24 cellular contexts compared by ENCODE assay signal in genomic region chr7:116334555-116334954, GRCh38.
A peak's percentile ranks its signal among the peaks of the same experiment; 100 is the strongest.
DNase-seq lines count a peak whose midpoint lies in the region; ATAC-seq and TF ChIP-seq lines count a peak whose summit lies in the region.
"Had no signal": no experiment of that assay in that cellular context is flagged by ENCODE, and none has a peak within 500 bp of the region (broad histone marks: within the 10 kb centered on the region; RNA-seq: fewer than 3 reads in every experiment).

No MANE protein-coding gene starts in this region.

- no peak overlapping the region for H3K4me3 ChIP-seq in SK-N-SH (ENCODE audit: low read depth in 2 of 2, low read length in 1 of 2)
- no peak overlapping the region for H3K4me3 ChIP-seq in coronary artery
- H3K4me3 ChIP-seq: HAP-1, PC-9, SK-N-MC had no signal

- peaks cover 0 to 23% of the 10 kb centered on the region in 2 experiments; a peak in 3 of 4 replicates for H3K4me1 ChIP-seq in SK-N-SH (ENCODE audit: control insufficient read depth in 1 of 2, insufficient read depth in 2 of 2, low read depth in 1 of 2, low read length in 1 of 2)
- H3K4me1 ChIP-seq: HAP-1 had no signal

- no peak for TF ChIP-seq CTCF in SK-N-SH (IDR thresholded peaks at IDR 0.05)
- no peak for TF ChIP-seq CTCF in coronary artery (IDR thresholded peaks at IDR 0.05)

- H3K27ac ChIP-seq in SK-N-SH (ENCODE audit: low read depth in 2 of 2, low read length in 1 of 2) (no peak overlapping the region), coronary artery (no peak overlapping the region)
- H3K27ac ChIP-seq: 22Rv1, C4-2B, PC-9, SK-N-MC had no signal

- no peaks in the 10 kb centered on the region for H3K27me3 ChIP-seq in SK-N-SH (ENCODE audit: insufficient read depth)

- H3K36me3 ChIP-seq in SK-N-SH (replicated peaks in 1 of 2; ENCODE audit: control insufficient read depth in 1 of 2, insufficient read depth in 2 of 2, low read length in 1 of 2) = no peaks in the 10 kb centered on the region
- H3K36me3 ChIP-seq: HAP-1 had no signal

- peaks cover 3% of the 10 kb centered on the region for H3F3A ChIP-seq in SK-N-SH (replicated peaks; ENCODE audit: insufficient read depth)

- TF ChIP-seq RAD21 in SK-N-SH (IDR thresholded peaks at IDR 0.05; ENCODE audit: low read length) = no peak

- H3K4me2 ChIP-seq in SK-N-SH = no peak overlapping the region
- H3K4me2 ChIP-seq: PC-9 had no signal

- no peaks in the 10 kb centered on the region for H3K9me2 ChIP-seq in SK-N-SH

- H4K20me1 ChIP-seq in SK-N-SH (ENCODE audit: insufficient read depth) = no peaks in the 10 kb centered on the region

- DNase-seq in SK-N-SH (no peak), RPMI7951 (ENCODE audit: low read depth) (peak; percentile 67), SW480 (ENCODE audit: low spot score) (no peak), GOT3 (lab: John Stamatoyannopoulos, UW) (no peak), coronary artery (ENCODE audit: low spot score) (no peak), NCI-H2171 (lab: John Stamatoyannopoulos, UW) (no peak)
- DNase-seq: Caco-2; CD8-positive, alpha-beta T cell; EL; GF-D8; NCI-H1048; NCI-H1417; NCI-H1694; NCI-H2029 treated with DMSO at 0.1 percent for 48 hours; NCI-H2227 treated with DMSO at 0.1 percent for 48 hours; NCI-H526 treated with DMSO at 0.1 percent for 48 hours; PC-9; SIG-M5 had no signal

- POLR2A ChIA-PET in SK-N-SH (lab: Yijun Ruan, JAX) = no interaction called here

- TF ChIP-seq EP300 in SK-N-SH (IDR thresholded peaks at IDR 0.05; ENCODE audit: borderline replicate concordance in 1 of 2, low read depth in 1 of 2, low read length in 1 of 2) = no peak

- no peak overlapping the region for H3K9ac ChIP-seq in SK-N-SH

- ATAC-seq in SK-N-SH treated with all-trans-retinoic acid at 6 μM for 48 hours (no peak), esophagus mucosa (peak; percentile 26)
- ATAC-seq: CD8-positive, alpha-beta T cell had no signal

- H3K79me2 ChIP-seq in SK-N-SH (ENCODE audit: insufficient read depth) = no peaks in the 10 kb centered on the region

- CTCF ChIA-PET in SK-N-SH (lab: Yijun Ruan, JAX) = interaction anchor here (1.1 kb wide), 1 partner anchor 257 kb away, joined by 3 read pairs; no protein-coding TSS in a partner anchor

- no peak overlapping the region for H2AFZ ChIP-seq in SK-N-SH (ENCODE audit: low read depth)
- H2AFZ ChIP-seq: PC-9 had no signal

- WGBS in SK-N-SH (ENCODE audit: low lambda C conversion rate) = 39% methylated on average over 3 of the region's 3 CpGs

- no peaks in the 10 kb centered on the region for H3K9me3 ChIP-seq in SK-N-SH
- H3K9me3 ChIP-seq: Caco-2, HAP-1 had no signal

TF ChIP-seq in SK-N-SH, 30 proteins besides CTCF, POLR2A, EP300 and RAD21:
- TF ChIP-seq YY1 (IDR thresholded peaks at IDR 0.05; ENCODE audit: low read depth) = no peak
- TF ChIP-seq NFIC (IDR thresholded peaks at IDR 0.05; ENCODE audit: borderline replicate concordance) = no peak
- TF ChIP-seq TCF12 (IDR thresholded peaks at IDR 0.05) = peak; percentile 15; the same call in 1 of the 2 replicates

TF ChIP-seq in SK-N-SH treated with all-trans-retinoic acid at 6 μM for 48 hours, 23 proteins besides CTCF, POLR2A, EP300 and RAD21:
- TF ChIP-seq OSR1 (CRISPR knock-in tag; IDR thresholded peaks at IDR 0.05) (no peak), TOX (CRISPR knock-in tag; IDR thresholded peaks at IDR 0.05; ENCODE audit: borderline replicate concordance) (no peak), TSHZ2 (CRISPR knock-in tag; IDR thresholded peaks at IDR 0.05) (no peak), ZNF8 (CRISPR knock-in tag; IDR thresholded peaks at IDR 0.05) (no peak), BACH2 (CRISPR knock-in tag; IDR thresholded peaks at IDR 0.05; ENCODE audit: borderline replicate concordance) (no peak), CSDC2 (CRISPR knock-in tag; IDR thresholded peaks at IDR 0.05) (no peak), SNAI2 (CRISPR knock-in tag; IDR thresholded peaks at IDR 0.05) (no peak), ZFP30 (CRISPR knock-in tag; IDR thresholded peaks at IDR 0.05) (no peak), ZFP3 (CRISPR knock-in tag; IDR thresholded peaks at IDR 0.05) (no peak), ZC3H10 (CRISPR knock-in tag; IDR thresholded peaks at IDR 0.05) (no peak), CSRNP3 (CRISPR knock-in tag; IDR thresholded peaks at IDR 0.05) (no peak), ARNTL (CRISPR knock-in tag; IDR thresholded peaks at IDR 0.05; ENCODE audit: borderline replicate concordance, low read depth) (no peak)
